In genomic region chr1:150010388-150011115, GRCh38 we compare ENCODE assay signal across 8 cellular contexts. TPM values are rescaled to one million over a fixed set of nuclear protein-coding genes. Genes with fewer than 3 reads are reported as not detected.
DNase-seq lines count a peak whose midpoint lies in the region; TF ChIP-seq lines count a peak whose summit lies in the region.

OTUD7B (minus strand) TSS chr1:150010726; CDS start chr1:149977510, 33,216 bp downstream.

- H3F3A ChIP-seq in OCI-LY1 (ENCODE audit: insufficient read depth, low read length): no peaks in the 10 kb centered on the region

- TF ChIP-seq CTCF in GM20000 (IDR thresholded peaks at IDR 0.05; ENCODE audit: extremely low read depth, missing control alignments): no peak
- no peak for TF ChIP-seq CTCF in OCI-LY1 (IDR thresholded peaks at IDR 0.05; ENCODE audit: low read length)

- H3K9ac ChIP-seq in OCI-LY1 (ENCODE audit: low read length) (peak within 1 kb of the TSS; percentile 75), mucosa of rectum (ENCODE audit: low read depth in 1 of 2, low read length in 2 of 2) (peak within 1 kb of the TSS; percentile 90 to 98)

- H2AFZ ChIP-seq in OCI-LY1 (ENCODE audit: low read length): peak within 1 kb of the TSS; percentile 98

- H3K79me2 ChIP-seq in OCI-LY1 (ENCODE audit: insufficient read depth, low read length): no peaks in the 10 kb centered on the region

- H3K4me3 ChIP-seq in OCI-LY1 (ENCODE audit: low read depth, low read length, poor library complexity, severe bottlenecking): peak within 1 kb of the TSS; percentile 88
- peak within 1 kb of the TSS; percentile 91 to 96 for H3K4me3 ChIP-seq in mucosa of rectum (ENCODE audit: low read length in 2 of 2)

- peak; percentile 70 for TF ChIP-seq POLR2A in erythroblast (IDR thresholded peaks at IDR 0.05; ENCODE audit: low read length)

- peak; percentile 68 for DNase-seq in CMK (ENCODE audit: low read depth)
- peak; percentile 88 for DNase-seq in GM20000 (ENCODE audit: low spot score)
- DNase-seq in HT1080 (ENCODE audit: low read depth): peak; percentile 86
- peak; percentile 77 for DNase-seq in activated T-cell treated with anti-CD3 and anti-CD28 coated beads, Interleukin-2, amount 50 U/mL, for 1 hour
- DNase-seq in erythroblast (lab: John Stamatoyannopoulos, UW): peak; percentile 91 to 94
- peak; percentile 73 for DNase-seq in stimulated activated CD8-positive, alpha-beta memory T cell treated with anti-CD3 and anti-CD28 coated beads, Interleukin-4, amount 100 ng/mL, for 24 hours (ENCODE audit: low read depth)

- H3K27ac ChIP-seq in OCI-LY1 (ENCODE audit: low read depth, low read length, poor library complexity, severe bottlenecking): no peak within 1 kb of the TSS
- peak within 1 kb of the TSS; percentile 88 to 94 for H3K27ac ChIP-seq in mucosa of rectum (ENCODE audit: low read depth in 2 of 2, low read length in 2 of 2)

- no peaks in the 10 kb centered on the region for H3K36me3 ChIP-seq in OCI-LY1 (ENCODE audit: insufficient read depth, low read length)
- H3K36me3 ChIP-seq in mucosa of rectum (ENCODE audit: control insufficient read depth in 2 of 2, insufficient read depth in 2 of 2, low read length in 2 of 2): peaks cover 0 to 3% of the 10 kb centered on the region in 2 donors

- no peaks in the 10 kb centered on the region for H3K9me2 ChIP-seq in OCI-LY1 (ENCODE audit: low read depth, low read length)

- no peaks in the 10 kb centered on the region for H4K20me1 ChIP-seq in OCI-LY1 (ENCODE audit: insufficient read depth, low read length)

- peaks cover 16% of the 10 kb centered on the region for H3K4me1 ChIP-seq in OCI-LY1 (ENCODE audit: insufficient read depth, low read length, severe bottlenecking)
- H3K4me1 ChIP-seq in mucosa of rectum (ENCODE audit: control insufficient read depth in 2 of 2, insufficient read depth in 2 of 2, low read length in 2 of 2): peaks cover 8 to 20% of the 10 kb centered on the region in 2 donors

- H3K4me2 ChIP-seq in OCI-LY1 (ENCODE audit: low read length): peak within 1 kb of the TSS; percentile 86

- H3K27me3 ChIP-seq in OCI-LY1 (ENCODE audit: insufficient read depth, low read length) (0 out of 2 replicates have a peak, but pooled peaks cover 4% of the 10 kb centered on the region), mucosa of rectum (ENCODE audit: control insufficient read depth in 2 of 2, insufficient read depth in 2 of 2, low read length in 2 of 2) (no peaks in the 10 kb centered on the region)

- H3K9me3 ChIP-seq in OCI-LY1 (ENCODE audit: low read length) (no peaks in the 10 kb centered on the region), mucosa of rectum (ENCODE audit: control insufficient read depth in 2 of 2, low read length in 2 of 2) (no peaks in the 10 kb centered on the region)

RNA-seq across cellular contexts. Expression of gene OTUD7B, which starts in this region (rescaled TPM):
- 5.7 and 10.7 TPM in 2 replicates for total RNA-seq in HT1080 (2014; rRNA removed; shearing (Covaris generic))
- polyA plus RNA-seq in HT1080 (2015; cell fraction: cytosol; rRNA removed): 2.8 and 3.0 TPM in 2 replicates
- polyA plus RNA-seq in HT1080 (2015; cell fraction: nucleus; rRNA removed): 5.1 and 6.5 TPM in 2 replicates
